16 cellular contexts compared by ENCODE assay signal in the genomic region with DNA sequence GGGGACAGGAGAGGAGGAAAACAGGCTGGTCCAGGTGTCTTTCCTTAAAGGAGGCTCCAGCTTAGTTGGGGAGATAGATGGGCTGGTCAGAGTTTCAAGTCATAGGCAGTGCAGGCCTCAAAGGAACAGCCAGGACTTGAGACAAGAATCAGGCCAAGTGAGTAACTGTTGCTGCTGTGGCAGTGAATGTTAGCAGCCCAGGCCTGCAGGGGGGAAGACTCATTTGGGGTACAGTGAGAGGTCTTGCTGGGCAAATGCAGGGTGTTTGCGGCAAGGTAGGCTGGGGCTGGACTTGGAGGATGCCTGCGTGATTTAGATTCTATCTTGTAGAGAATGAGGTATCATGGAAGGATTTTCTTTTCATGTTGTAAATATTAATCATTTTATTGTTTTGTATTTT. TPM values are rescaled to one million over a fixed set of nuclear protein-coding genes. Genes with fewer than 3 reads are reported as not detected.
A peak's percentile ranks its signal among the peaks of the same experiment; 100 is the strongest.
DNase-seq lines count a peak whose midpoint lies in the region; ATAC-seq and TF ChIP-seq lines count a peak whose summit lies in the region.
"Had no signal": no experiment of that assay in that cellular context is flagged by ENCODE, and none has a peak within 500 bp of the region (broad histone marks: within the 10 kb centered on the region; RNA-seq: fewer than 3 reads in every experiment).

No MANE protein-coding gene starts in this region.

- H3K27ac ChIP-seq in BLaER1 treated with 17β-estradiol and CSF1 and Interleukin-3, amounts not matched to agents 10 nM and 100 nM = peak overlapping the region in 3 of 11 experiments; percentile 13 to 26 (median 18); a peak in 4 of 22 replicates
- H3K27ac ChIP-seq in GM23338 (ENCODE audit: low read depth) = no peak overlapping the region
- H3K27ac ChIP-seq in naive thymus-derived CD4-positive, alpha-beta T cell (ENCODE audit: low read depth, low read length) = peak overlapping the region; percentile 71
- H3K27ac ChIP-seq: C4-2B, parathyroid adenoma had no signal

- no peaks in the 10 kb centered on the region for H3K36me3 Mint-ChIP-seq in GM23338 (ENCODE audit: low read depth)
- peaks cover 9% of the 10 kb centered on the region for H3K36me3 Mint-ChIP-seq in activated T-helper 1 cell treated with anti-CD3 and anti-CD28 coated beads, Interleukin-12 subunit alpha, Interleukin-12 subunit beta, Interleukin-2, Interleukin-4 antibody, amounts not matched to agents 30 ng/mL and 10 ng/mL and 1 ng/mL, durations not matched to agents 14 hours and 24 hours and 36 hours (ENCODE audit: low read depth)
- peaks cover 0 to 21% (median 0%) of the 10 kb centered on the region in 5 donors for H3K36me3 Mint-ChIP-seq in naive thymus-derived CD4-positive, alpha-beta T cell

- peaks cover 12% of the 10 kb centered on the region for H3K27me3 Mint-ChIP-seq in GM23338 (ENCODE audit: insufficient read depth, low read depth, poor library complexity)
- no peaks in the 10 kb centered on the region for H3K27me3 Mint-ChIP-seq in activated T-helper 1 cell treated with anti-CD3 and anti-CD28 coated beads, Interleukin-12 subunit alpha, Interleukin-12 subunit beta, Interleukin-2, Interleukin-4 antibody, amounts not matched to agents 30 ng/mL and 10 ng/mL and 1 ng/mL, durations not matched to agents 14 hours and 24 hours and 36 hours (ENCODE audit: insufficient read depth)
- no peaks in the 10 kb centered on the region for H3K27me3 Mint-ChIP-seq in naive thymus-derived CD4-positive, alpha-beta T cell

- CTCF ChIA-PET in naive thymus-derived CD4-positive, alpha-beta T cell (lab: Charles Lee) = interaction anchor here (1.0 kb wide), 3 partner anchors 104 to 107 kb away, joined by 3 to 4 read pairs (median 3); no protein-coding TSS in a partner anchor

- H2AFZ ChIP-seq in GM23338 = no peak overlapping the region
- H2AFZ ChIP-seq: parathyroid adenoma had no signal

- H3K27me3 ChIP-seq in BLaER1 treated with 17β-estradiol and CSF1 and Interleukin-3, amounts not matched to agents 10 nM and 100 nM = no peaks in the 10 kb centered on the region
- no peaks in the 10 kb centered on the region for H3K27me3 ChIP-seq in GM23338 (ENCODE audit: insufficient read depth)
- no peaks in the 10 kb centered on the region for H3K27me3 ChIP-seq in naive thymus-derived CD4-positive, alpha-beta T cell (ENCODE audit: control insufficient read depth in 2 of 2, insufficient read depth in 2 of 2, low read length in 2 of 2)
- H3K27me3 ChIP-seq: ascending aorta, heart left ventricle had no signal

- H3K27ac Mint-ChIP-seq in GM23338 = peak overlapping the region; percentile 24; the same call in 1 of the 2 replicates
- H3K27ac Mint-ChIP-seq in activated T-helper 1 cell treated with anti-CD3 and anti-CD28 coated beads, Interleukin-12 subunit alpha, Interleukin-12 subunit beta, Interleukin-2, Interleukin-4 antibody, amounts not matched to agents 30 ng/mL and 10 ng/mL and 1 ng/mL, durations not matched to agents 14 hours and 24 hours and 36 hours = peak overlapping the region; percentile 100
- peak overlapping the region; percentile 89 to 97 (median 95) for H3K27ac Mint-ChIP-seq in naive thymus-derived CD4-positive, alpha-beta T cell

- no peaks in the 10 kb centered on the region for H3K9me3 Mint-ChIP-seq in GM23338
- H3K9me3 Mint-ChIP-seq in activated T-helper 1 cell treated with anti-CD3 and anti-CD28 coated beads, Interleukin-12 subunit alpha, Interleukin-12 subunit beta, Interleukin-2, Interleukin-4 antibody, amounts not matched to agents 30 ng/mL and 10 ng/mL and 1 ng/mL, durations not matched to agents 14 hours and 24 hours and 36 hours = no peaks in the 10 kb centered on the region
- H3K9me3 Mint-ChIP-seq in naive thymus-derived CD4-positive, alpha-beta T cell = peaks cover 0 to 2% (median 0%) of the 10 kb centered on the region in 11 donors

- H3K4me2 ChIP-seq in BLaER1 treated with 17β-estradiol and CSF1 and Interleukin-3, amounts not matched to agents 10 nM and 100 nM = peak overlapping the region in 10 of 11 experiments; percentile 5 to 99 (median 53); a peak in 16 of 22 replicates
- H3K4me2 ChIP-seq in GM23338 = no peak overlapping the region

- H3K79me2 ChIP-seq in GM23338 (replicated peaks; ENCODE audit: insufficient read depth) = peaks cover 51% of the 10 kb centered on the region

- H3K9ac ChIP-seq in BLaER1 treated with 17β-estradiol and CSF1 and Interleukin-3, amounts not matched to agents 10 nM and 100 nM = peak overlapping the region in 2 of 11 experiments; percentile 32 to 37; a peak in 2 of 22 replicates
- H3K9ac ChIP-seq: parathyroid adenoma had no signal

- no peak; the same call in 2 of the 3 replicates for ATAC-seq in GM23338
- ATAC-seq in naive thymus-derived CD4-positive, alpha-beta T cell = no peak
- no peak for ATAC-seq in HG03460 (IDR thresholded peaks at IDR 0.05; ENCODE audit: unreplicated experiment)

- intact Hi-C loops in activated T-helper 1 cell treated with anti-CD3 and anti-CD28 coated beads, Interleukin-12 subunit alpha, Interleukin-12 subunit beta, Interleukin-2, Interleukin-4 antibody, amounts not matched to agents 30 ng/mL and 10 ng/mL and 1 ng/mL, durations not matched to agents 14 hours and 24 hours and 36 hours (cut with micrococcal nuclease) = loop anchor here (10.0 kb wide), 1 partner anchor 490 kb away; no protein-coding TSS in a partner anchor
- intact Hi-C loops in naive thymus-derived CD4-positive, alpha-beta T cell (cut with micrococcal nuclease) = loop anchor here in 1 of 2 donors (5.0 kb wide), 1 partner anchor 52 kb away; no protein-coding TSS in a partner anchor

- DNase-seq in GM23338 (ENCODE audit: low spot score) = no peak
- DNase-seq in activated T-helper 1 cell treated with anti-CD3 and anti-CD28 coated beads, Interleukin-12 subunit alpha, Interleukin-12 subunit beta, Interleukin-2, Interleukin-4 antibody, amounts not matched to agents 30 ng/mL and 10 ng/mL and 1 ng/mL, durations not matched to agents 14 hours and 24 hours and 36 hours (ENCODE audit: low spot score) = no peak
- DNase-seq in naive thymus-derived CD4-positive, alpha-beta T cell = no peak
- DNase-seq in cerebellum (ENCODE audit: low spot score) = no peak
- DNase-seq in T1000 (lab: John Stamatoyannopoulos, UW) = no peak
- DNase-seq in NCI-H1048 (lab: John Stamatoyannopoulos, UW) = no peak
- DNase-seq: heart left ventricle; left ventricle myocardium superior; NCI-H187; NK-92 treated with Interleukin-12 subunit alpha and Interleukin-12 subunit beta, amount 100 ng/mL, for 24 hours; SW 1271 had no signal

- H4K20me1 ChIP-seq in BLaER1 treated with 17β-estradiol and CSF1 and Interleukin-3, amounts not matched to agents 10 nM and 100 nM = peaks cover 6 to 100% (median 95%) of the 10 kb centered on the region in 11 experiments; a peak in 20 of 22 replicates
- peaks cover 5% of the 10 kb centered on the region; the same call in 1 of the 2 replicates for H4K20me1 ChIP-seq in GM23338 (replicated peaks; ENCODE audit: insufficient read depth)

- H3K4me1 ChIP-seq in BLaER1 treated with 17β-estradiol and CSF1 and Interleukin-3, amounts not matched to agents 10 nM and 100 nM = peaks cover 15 to 100% (median 56%) of the 10 kb centered on the region in 10 experiments; a peak in 19 of 20 replicates
- peaks cover 17% of the 10 kb centered on the region for H3K4me1 ChIP-seq in GM23338 (ENCODE audit: insufficient read depth)
- peaks cover 73 to 86% of the 10 kb centered on the region in 2 donors for H3K4me1 ChIP-seq in naive thymus-derived CD4-positive, alpha-beta T cell (ENCODE audit: control insufficient read depth in 2 of 2, insufficient read depth in 2 of 2, low read length in 2 of 2)
- H3K4me1 ChIP-seq: parathyroid adenoma had no signal

- H3K9me2 ChIP-seq in GM23338 (ENCODE audit: insufficient read depth) = no peaks in the 10 kb centered on the region

- H3K36me3 ChIP-seq in BLaER1 treated with 17β-estradiol and CSF1 and Interleukin-3, amounts not matched to agents 10 nM and 100 nM = peaks cover 0 to 52% (median 0%) of the 10 kb centered on the region in 11 experiments; a peak in 7 of 22 replicates
- H3K36me3 ChIP-seq in GM23338 (ENCODE audit: insufficient read depth) = no peaks in the 10 kb centered on the region
- no peaks in the 10 kb centered on the region for H3K36me3 ChIP-seq in naive thymus-derived CD4-positive, alpha-beta T cell (ENCODE audit: control insufficient read depth in 2 of 3, insufficient read depth in 3 of 3, low read length in 3 of 3)
- H3K36me3 ChIP-seq: ascending aorta, heart left ventricle had no signal

- no peaks in the 10 kb centered on the region for H3K9me3 ChIP-seq in BLaER1 treated with 17β-estradiol and CSF1 and Interleukin-3, amounts not matched to agents 10 nM and 100 nM (replicated peaks in 1 of 11)
- no peaks in the 10 kb centered on the region for H3K9me3 ChIP-seq in naive thymus-derived CD4-positive, alpha-beta T cell (ENCODE audit: control insufficient read depth in 2 of 3, low read length in 3 of 3)
- H3K9me3 ChIP-seq: ascending aorta, heart left ventricle had no signal

- no peak overlapping the region; the same call in 2 of the 3 replicates for H3K4me3 Mint-ChIP-seq in GM23338
- peak overlapping the region; percentile 83 for H3K4me3 Mint-ChIP-seq in activated T-helper 1 cell treated with anti-CD3 and anti-CD28 coated beads, Interleukin-12 subunit alpha, Interleukin-12 subunit beta, Interleukin-2, Interleukin-4 antibody, amounts not matched to agents 30 ng/mL and 10 ng/mL and 1 ng/mL, durations not matched to agents 14 hours and 24 hours and 36 hours
- H3K4me3 Mint-ChIP-seq in naive thymus-derived CD4-positive, alpha-beta T cell = peak overlapping the region; percentile 58 to 86 (median 77)

- TF ChIP-seq CTCF in GM23338 (conservative IDR thresholded peaks at IDR 0.05; ENCODE audit: low read depth in 2 of 2) = no peak

- POLR2A ChIA-PET in naive thymus-derived CD4-positive, alpha-beta T cell (lab: Charles Lee) = interaction anchor here (0.6 to 8.6 kb wide), 9 partner anchors 8 to 53 kb away, joined by 3 to 129 read pairs (median 6); no protein-coding TSS in a partner anchor

- H3K4me3 ChIP-seq in BLaER1 treated with 17β-estradiol and CSF1 and Interleukin-3, amounts not matched to agents 10 nM and 100 nM = no peak overlapping the region
- H3K4me3 ChIP-seq in GM23338 = no peak overlapping the region
- peak overlapping the region; percentile 6 for H3K4me3 ChIP-seq in naive thymus-derived CD4-positive, alpha-beta T cell (ENCODE audit: low read length)
- H3K4me3 ChIP-seq: ascending aorta, heart left ventricle had no signal

- H3F3A ChIP-seq in GM23338 (replicated peaks; ENCODE audit: low read depth) = 0 out of 2 replicates have a peak, but pooled peaks cover 3% of the 10 kb centered on the region

- peaks cover 35% of the 10 kb centered on the region for H3K4me1 Mint-ChIP-seq in GM23338
- peaks cover 81% of the 10 kb centered on the region for H3K4me1 Mint-ChIP-seq in activated T-helper 1 cell treated with anti-CD3 and anti-CD28 coated beads, Interleukin-12 subunit alpha, Interleukin-12 subunit beta, Interleukin-2, Interleukin-4 antibody, amounts not matched to agents 30 ng/mL and 10 ng/mL and 1 ng/mL, durations not matched to agents 14 hours and 24 hours and 36 hours (ENCODE audit: low read depth)
- H3K4me1 Mint-ChIP-seq in naive thymus-derived CD4-positive, alpha-beta T cell = peaks cover 49 to 88% (median 79%) of the 10 kb centered on the region in 7 donors

RNA-seq across cellular contexts. Expression of a gene that starts 24.1 kb away (rescaled TPM):
- 14.0 and 16.0 TPM in 2 replicates for total RNA-seq in GM23338 (2014; rRNA removed; shearing (Covaris generic))
- polyA plus RNA-seq in GM23338 (2016; fragmentation: Nextera tagmentation; extraction: Ambion mirVana) = 3.8 and 4.2 TPM in 2 replicates
- 69.6 and 70.3 TPM in 2 replicates for total RNA-seq in activated T-helper 1 cell treated with anti-CD3 and anti-CD28 coated beads, Interleukin-12 subunit alpha, Interleukin-12 subunit beta, Interleukin-2, Interleukin-4 antibody, amounts not matched to agents 30 ng/mL and 10 ng/mL and 1 ng/mL, durations not matched to agents 14 hours and 24 hours and 36 hours
- total RNA-seq in naive thymus-derived CD4-positive, alpha-beta T cell = 10 to 100 TPM; 31.8 to 82.3 (median 53.9) TPM
- 10 to 100 TPM in 1 of 2 donors, 1 to 10 TPM in 1; 7.0 to 11.8 TPM for polyA plus RNA-seq in naive thymus-derived CD4-positive, alpha-beta T cell
- 30.3 TPM for total RNA-seq in cerebellum

Comparison
In these comparisons a context has a peak if more than half of its experiments do, and no peak if none do; other contexts are left out.
1. H3K27ac Mint-ChIP-seq: peak in every context shown above with its lines; median percentile 100 in activated T-helper 1 cell treated with anti-CD3 and anti-CD28 coated beads, Interleukin-12 subunit alpha, Interleukin-12 subunit beta, Interleukin-2, Interleukin-4 antibody, amounts not matched to agents 30 ng/mL and 10 ng/mL and 1 ng/mL, durations not matched to agents 14 hours and 24 hours and 36 hours; 95 in naive thymus-derived CD4-positive, alpha-beta T cell; 24 in GM23338.